ENCODE assay signal across 16 cellular contexts in genomic region chr3:185847506-185847905, GRCh38.
"Had no signal": no experiment of that assay in that cellular context is flagged by ENCODE, and none has a peak within 500 bp of the region (broad histone marks: within the 10 kb centered on the region; RNA-seq: fewer than 3 reads in every experiment).

No MANE protein-coding gene starts in this region.

- DNase-seq: activated gamma-delta T cell treated with Interleukin-2 at 50 U/mL for 16 hours; activated T-cell treated with anti-CD3 and anti-CD28 coated beads, Interleukin-2, amount 50 U/mL, for 1 hour; adrenal gland; effector memory CD4-positive, alpha-beta T cell; head of caudate nucleus; hypothalamus; left cardiac atrium; retina; stimulated activated CD4-positive, alpha-beta T cell treated with anti-CD3 and anti-CD28 coated beads, Interleukin-4, amount 100 ng/mL, for 1 hour; stimulated activated naive CD4-positive, alpha-beta T cell; T-helper 9 cell had no signal

- H3K27ac ChIP-seq: adrenal gland, gastroesophageal sphincter, thoracic aorta, vagina had no signal

- H3K4me1 ChIP-seq: adrenal gland, gastroesophageal sphincter, vagina had no signal

- H3K36me3 ChIP-seq: adrenal gland, gastroesophageal sphincter, thoracic aorta, vagina had no signal

- H3K9me3 ChIP-seq: adrenal gland, gastroesophageal sphincter, thoracic aorta, vagina had no signal

- ATAC-seq: activated naive CD4-positive, alpha-beta T cell treated with anti-CD3 and anti-CD28 coated beads, Interleukin-2, amount 50 U/mL, for 72 hours; gastroesophageal sphincter; left cardiac atrium; WTC11 had no signal

- H3K4me3 ChIP-seq: adrenal gland, gastroesophageal sphincter, thoracic aorta, vagina had no signal

- H3K27me3 ChIP-seq: adrenal gland, vagina had no signal
